ENCODE assay signal across 1 cellular context in genomic region chr21:14290584-14290983, GRCh38.
TF ChIP-seq lines count a peak whose summit lies in the region.

No MANE protein-coding gene starts in this region.

TF ChIP-seq in K562, 482 proteins besides CTCF, POLR2A, EP300 and RAD21 (continued from another document):
- no peak for TF ChIP-seq THAP12 (CRISPR knock-in tag; IDR thresholded peaks at IDR 0.05)
- TF ChIP-seq ZNF79 (CRISPR knock-in tag; IDR thresholded peaks at IDR 0.05; ENCODE audit: low read depth), result no peak
- TF ChIP-seq ZNF589 (CRISPR knock-in tag; IDR thresholded peaks at IDR 0.05; ENCODE audit: low read depth), result 0 out of 2 replicates have a peak, but pooled peaks have one; percentile 41
- TF ChIP-seq BCL6 (CRISPR knock-in tag; IDR thresholded peaks at IDR 0.05), result no peak
- no peak for TF ChIP-seq SNAPC5 (CRISPR knock-in tag; IDR thresholded peaks at IDR 0.05)
- TF ChIP-seq NUFIP1 (IDR thresholded peaks at IDR 0.05; ENCODE audit: partially characterized antibody), result no peak
- TF ChIP-seq BRF2 (IDR thresholded peaks at IDR 0.05; ENCODE audit: borderline replicate concordance, insufficient read depth, insufficient read length), result no peak
- TF ChIP-seq HMBOX1 (IDR thresholded peaks at IDR 0.05), result peak; percentile 62
- peak; percentile 31; the same call in 1 of the 2 replicates for TF ChIP-seq FOXM1 (IDR thresholded peaks at IDR 0.05; ENCODE audit: low read depth)
- no peak for TF ChIP-seq FOXM1 (CRISPR knock-in tag; IDR thresholded peaks at IDR 0.05; ENCODE audit: low read depth)
- TF ChIP-seq PHF21A (IDR thresholded peaks at IDR 0.05; ENCODE audit: borderline replicate concordance, low read depth), result no peak
- no peak for TF ChIP-seq DEAF1 (CRISPR knock-in tag; IDR thresholded peaks at IDR 0.05)
- TF ChIP-seq ZNF444 (CRISPR knock-in tag; IDR thresholded peaks at IDR 0.05), result no peak
- TF ChIP-seq SMARCB1 (IDR thresholded peaks at IDR 0.05; ENCODE audit: insufficient read length, low read depth), result no peak
- 0 out of 2 replicates have a peak, but pooled peaks have one; percentile 21 for TF ChIP-seq ARID1B (IDR thresholded peaks at IDR 0.05)
- TF ChIP-seq KLF10 (CRISPR knock-in tag; IDR thresholded peaks at IDR 0.05), result no peak
- TF ChIP-seq RREB1 (CRISPR knock-in tag; IDR thresholded peaks at IDR 0.05), result no peak
- 0 out of 2 replicates have a peak, but pooled peaks have one; percentile 17 for TF ChIP-seq LEF1 (IDR thresholded peaks at IDR 0.05)
- peak; percentile 75 for TF ChIP-seq MAFF (IDR thresholded peaks at IDR 0.05; ENCODE audit: low read length)
- no peak for TF ChIP-seq DIDO1 (tag; IDR thresholded peaks at IDR 0.05; ENCODE audit: low read depth)
- no peak for TF ChIP-seq TSHZ1 (CRISPR knock-in tag; IDR thresholded peaks at IDR 0.05)
- no peak for TF ChIP-seq RNF2 (IDR thresholded peaks at IDR 0.05)
- TF ChIP-seq FOXO4 (CRISPR knock-in tag; IDR thresholded peaks at IDR 0.05), result no peak
- no peak for TF ChIP-seq SRSF1 (IDR thresholded peaks at IDR 0.05; ENCODE audit: low read depth, low read length)
- no peak for TF ChIP-seq ZNF449 (CRISPR knock-in tag; IDR thresholded peaks at IDR 0.05)
- TF ChIP-seq ATF3 (IDR thresholded peaks at IDR 0.05), result peak; percentile 74
- TF ChIP-seq ATF3 (CRISPR knock-in tag; conservative IDR thresholded peaks at IDR 0.05), result no peak
